In the genomic region with DNA sequence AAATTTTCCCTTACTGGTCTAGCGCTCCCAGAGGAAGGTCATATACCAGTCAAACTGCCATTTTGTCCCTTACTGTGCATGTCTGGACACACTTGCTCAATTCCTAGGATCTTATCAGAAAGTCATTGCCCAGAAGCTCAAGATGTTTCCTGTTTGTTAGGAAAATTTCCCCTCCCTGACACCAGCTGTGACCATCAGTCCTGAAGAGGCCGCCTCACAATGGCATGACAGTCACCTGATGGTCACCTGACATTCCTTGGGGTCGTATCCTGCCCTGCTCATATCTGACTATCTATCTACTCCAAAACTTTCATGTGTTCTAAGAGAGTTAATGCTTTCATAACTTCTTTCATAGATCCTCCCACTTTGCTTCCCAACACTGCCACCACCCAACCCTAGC, we compare ENCODE assay signal across 16 cellular contexts.
DNase-seq lines count a peak whose midpoint lies in the region; ATAC-seq, FAIRE-seq and TF ChIP-seq lines count a peak whose summit lies in the region.
"Had no signal": no experiment of that assay in that cellular context is flagged by ENCODE, and none has a peak within 500 bp of the region (broad histone marks: within the 10 kb centered on the region; RNA-seq: fewer than 3 reads in every experiment).

No MANE protein-coding gene starts in this region.

- H3K18ac ChIP-seq in H1 (ENCODE audit: extremely low read depth, low read length) (no peak overlapping the region), trophoblast cell (ENCODE audit: low read length) (no peak overlapping the region)

- H4K5ac ChIP-seq in H1 (ENCODE audit: insufficient read length, low read depth, low read length) = no peak overlapping the region

- H3K4me1 ChIP-seq in H1 (replicated peaks in 1 of 4; ENCODE audit: control insufficient read depth in 3 of 4, insufficient read depth in 4 of 4, low read length in 3 of 4) (no peaks in the 10 kb centered on the region), trophoblast cell (ENCODE audit: control insufficient read depth in 1 of 2, insufficient read depth in 2 of 2, low read length in 2 of 2) (no peaks in the 10 kb centered on the region)
- H3K4me1 ChIP-seq: Caco-2 had no signal

- no peaks in the 10 kb centered on the region for H3K36me3 ChIP-seq in H1 (ENCODE audit: control insufficient read depth in 2 of 4, insufficient read depth in 4 of 4, low read length in 3 of 4)
- H3K36me3 ChIP-seq in trophoblast cell (ENCODE audit: control insufficient read depth in 1 of 2, insufficient read depth in 2 of 2, low read length in 2 of 2) = no peaks in the 10 kb centered on the region

- H3K9ac ChIP-seq in H1 (replicated peaks in 1 of 4; ENCODE audit: extremely low read depth in 1 of 4, low read depth in 3 of 4, low read length in 3 of 4) (no peak overlapping the region), trophoblast cell (ENCODE audit: low read length) (no peak overlapping the region)

- H3K79me1 ChIP-seq in H1 (ENCODE audit: low read depth, low read length) (no peaks in the 10 kb centered on the region), trophoblast cell (ENCODE audit: low read length) (no peaks in the 10 kb centered on the region)

- H3K27ac ChIP-seq in H1 (ENCODE audit: low read depth, low read length) (no peak overlapping the region), trophoblast cell (ENCODE audit: low read depth, low read length) (no peak overlapping the region)

- H2BK5ac ChIP-seq in H1 (ENCODE audit: low read depth, low read length) (no peak overlapping the region), trophoblast cell (ENCODE audit: low read depth, low read length, poor library complexity) (no peak overlapping the region)

- no peak overlapping the region for H2BK15ac ChIP-seq in H1 (ENCODE audit: low read length)

- ATAC-seq in GM19328 (IDR thresholded peaks at IDR 0.05; ENCODE audit: unreplicated experiment) = no peak

- H3K23ac ChIP-seq in H1 (ENCODE audit: insufficient read length) (no peak overlapping the region), trophoblast cell (ENCODE audit: low read length) (no peak overlapping the region)

- H2AFZ ChIP-seq in H1 (ENCODE audit: low read length) (0 out of 2 replicates have a peak overlapping the region, but pooled peaks have one; percentile 52), trophoblast cell (ENCODE audit: insufficient read depth, low read length, poor library complexity) (no peak overlapping the region)

- no peak overlapping the region for H4K12ac ChIP-seq in trophoblast cell (ENCODE audit: low read depth, low read length)

- no peaks in the 10 kb centered on the region; a peak in 1 of 4 replicates for H3K9me3 ChIP-seq in H1 (ENCODE audit: insufficient read depth in 2 of 2, low read depth in 1 of 2, low read length in 1 of 2)
- H3K9me3 ChIP-seq in trophoblast cell (ENCODE audit: insufficient read depth, low read depth, low read length) = no peaks in the 10 kb centered on the region
- H3K9me3 ChIP-seq: Caco-2 had no signal

- H3K27me3 ChIP-seq in H1 (replicated peaks in 1 of 4; ENCODE audit: control insufficient read depth in 3 of 4, extremely low read depth in 1 of 4, insufficient read depth in 3 of 4, low read length in 3 of 4) = no peaks in the 10 kb centered on the region
- H3K27me3 ChIP-seq in trophoblast cell (ENCODE audit: insufficient read depth, low read length) = no peaks in the 10 kb centered on the region

- TF ChIP-seq CTCF in H1 (IDR thresholded peaks at IDR 0.05; ENCODE audit: control extremely low read depth in 1 of 3, insufficient read depth in 1 of 3, low read depth in 1 of 3, low read length in 3 of 3) = no peak

- H3K4ac ChIP-seq in H1 (replicated peaks; ENCODE audit: insufficient read length, low read depth, low read length) = no peak overlapping the region
- no peak overlapping the region for H3K4ac ChIP-seq in trophoblast cell (ENCODE audit: low read depth, low read length)

- 97% methylated on average over 3 of the region's 3 CpGs; no CpG with 5 or more reads in 1 of the 2 experiments for WGBS in H1 (ENCODE audit: extremely low coverage in 1 of 2, insufficient coverage in 1 of 2, insufficient read length in 1 of 2, insufficient replicate concordance in 2 of 2, low coverage in 1 of 2, low lambda C conversion rate in 2 of 2, missing lambda C conversion rate in 1 of 2), 2 experiments
- WGBS in trophoblast cell (ENCODE audit: extremely low coverage, insufficient coverage, insufficient read length) = no CpG with 5 or more reads among the region's 3 CpGs

- H2AK5ac ChIP-seq in H1 (ENCODE audit: low read depth, low read length) (no peak overlapping the region), trophoblast cell (ENCODE audit: low read length) (no peak overlapping the region)

- POLR2A ChIA-PET in H1 (lab: Charles Lee; ENCODE audit: partially characterized antibody) = no interaction called here

- H3K23me2 ChIP-seq in H1 (ENCODE audit: low read depth, low read length) = no peaks in the 10 kb centered on the region

- FAIRE-seq in H1 (lab: Jason Lieb, UNC) = no peak
- FAIRE-seq: G401.6, GM12892 had no signal

- H4K8ac ChIP-seq in H1 (ENCODE audit: extremely low read depth, insufficient read depth, low read length) = no peak overlapping the region
- H4K8ac ChIP-seq in trophoblast cell (ENCODE audit: low read depth, low read length) = no peak overlapping the region

- DNase-seq in KBM-7 (peak; percentile 1), H1 (ENCODE audit: low read depth in 1 of 2, low spot score in 2 of 2) (no peak), trophoblast cell (peak; percentile 24 to 73), HuH-7 (ENCODE audit: low spot score) (no peak)
- DNase-seq in stimulated activated CD4-positive, alpha-beta T cell treated with anti-CD3 and anti-CD28 coated beads, Interleukin-4, amount 100 ng/mL, for 1 hour = no peak
- DNase-seq: C1 segment of cervical spinal cord; Caco-2; CD4-positive, alpha-beta memory T cell; DMS153; DND-41; GOT3; H7; HCEC 1CT had no signal

- H4K20me1 ChIP-seq in H1 (replicated peaks in 1 of 2; ENCODE audit: control insufficient read depth in 1 of 2, insufficient read depth in 2 of 2, low read length in 2 of 2) = no peaks in the 10 kb centered on the region

- CTCF ChIA-PET in H1 (lab: Charles Lee; ENCODE audit: partially characterized antibody) = no interaction called here

- no peak overlapping the region for H3K4me2 ChIP-seq in H1 (ENCODE audit: insufficient read depth in 1 of 2, low read depth in 2 of 2, low read length in 2 of 2)
- no peak overlapping the region for H3K4me2 ChIP-seq in trophoblast cell (ENCODE audit: low read length)

- no peak overlapping the region for H3K56ac ChIP-seq in H1 (replicated peaks; ENCODE audit: insufficient read length, low read depth, low read length)

- H2BK120ac ChIP-seq in H1 (replicated peaks; ENCODE audit: low read depth, low read length) = peak overlapping the region; percentile 75
- no peak overlapping the region for H2BK120ac ChIP-seq in trophoblast cell (ENCODE audit: insufficient read depth, low read length, poor library complexity)

- H3K4me3 ChIP-seq in H1 (ENCODE audit: extremely low read depth in 1 of 4, insufficient read depth in 2 of 4, low read depth in 3 of 4, low read length in 4 of 4) (no peak overlapping the region), trophoblast cell (ENCODE audit: low read depth, low read length) (no peak overlapping the region)

- H2BK20ac ChIP-seq in H1 (ENCODE audit: low read length) = no peak overlapping the region

- TF ChIP-seq EP300 in H1 (IDR thresholded peaks at IDR 0.05; ENCODE audit: borderline replicate concordance in 1 of 2, low read depth in 2 of 2, low read length in 2 of 2) = no peak

- H4K91ac ChIP-seq in H1 (replicated peaks; ENCODE audit: insufficient read length, low read length) = no peak overlapping the region
- no peak overlapping the region for H4K91ac ChIP-seq in trophoblast cell (ENCODE audit: low read depth, low read length)

- in situ Hi-C loops in KBM-7 (cut with MboI; ENCODE audit: low pct_unique_long_range_greater_than_20kb, low sequenced_read_pairs) = no loop called here

- TF ChIP-seq POLR2A in H1 (IDR thresholded peaks at IDR 0.05; ENCODE audit: control extremely low read depth in 1 of 2, low read depth in 2 of 2, low read length in 2 of 2) = no peak

- no peak overlapping the region for H3K14ac ChIP-seq in H1 (ENCODE audit: insufficient read length)
- no peak overlapping the region for H3K14ac ChIP-seq in trophoblast cell (ENCODE audit: low read length)

- TF ChIP-seq RAD21 in H1 (IDR thresholded peaks at IDR 0.05 in 1 of 2, conservative IDR thresholded peaks at IDR 0.05 in 1 of 2; ENCODE audit: low read depth in 2 of 2, low read length in 2 of 2) = no peak

- no peaks in the 10 kb centered on the region for H3K79me2 ChIP-seq in H1 (ENCODE audit: control insufficient read depth in 1 of 2, insufficient read depth in 2 of 2, low read length in 2 of 2)
- no peaks in the 10 kb centered on the region for H3K79me2 ChIP-seq in trophoblast cell (ENCODE audit: control insufficient read depth, insufficient read depth, low read length, poor library complexity)

- H2BK12ac ChIP-seq in H1 (ENCODE audit: low read depth, low read length) = no peak overlapping the region
- no peak overlapping the region for H2BK12ac ChIP-seq in trophoblast cell (ENCODE audit: low read length)

TF ChIP-seq in H1, 55 proteins besides CTCF, POLR2A, EP300 and RAD21:
- TF ChIP-seq JUND (IDR thresholded peaks at IDR 0.05; ENCODE audit: low read length) = no peak
- TF ChIP-seq RBBP5 (IDR thresholded peaks at IDR 0.05; ENCODE audit: borderline replicate concordance, low read depth, low read length) = no peak
- TF ChIP-seq RFX5 (IDR thresholded peaks at IDR 0.05; ENCODE audit: borderline replicate concordance, low read depth, low read length) = no peak
- TF ChIP-seq SIX5 (IDR thresholded peaks at IDR 0.05; ENCODE audit: low read depth, low read length) = no peak
- TF ChIP-seq KDM1A (IDR thresholded peaks at IDR 0.05; ENCODE audit: borderline replicate concordance, low read length) = no peak
- no peak for TF ChIP-seq SIRT6 (IDR thresholded peaks at IDR 0.05; ENCODE audit: low read length)
- TF ChIP-seq SIN3A (conservative IDR thresholded peaks at IDR 0.05 in 1 of 2, IDR thresholded peaks at IDR 0.05 in 1 of 2; ENCODE audit: low read depth in 1 of 2, low read length in 2 of 2) = no peak
- TF ChIP-seq SP4 (IDR thresholded peaks at IDR 0.05; ENCODE audit: low read length) = no peak
- TF ChIP-seq BACH1 (IDR thresholded peaks at IDR 0.05; ENCODE audit: low read length) = no peak
- no peak for TF ChIP-seq SRF (IDR thresholded peaks at IDR 0.05; ENCODE audit: low read depth, low read length)
- no peak for TF ChIP-seq GABPA (IDR thresholded peaks at IDR 0.05; ENCODE audit: borderline replicate concordance, insufficient read depth, low read length)
- no peak for TF ChIP-seq KDM4A (IDR thresholded peaks at IDR 0.05; ENCODE audit: low read depth, low read length, severe bottlenecking)
- TF ChIP-seq POLR2AphosphoS5 (IDR thresholded peaks at IDR 0.05; ENCODE audit: low read depth, low read length) = no peak

Comparison
In these comparisons a context has a peak if more than half of its experiments do, and no peak if none do; other contexts are left out.
1. DNase-seq: peak in KBM-7 (single experiment) and trophoblast cell (2 of 2); none in H1 (0 of 2), stimulated activated CD4-positive, alpha-beta T cell treated with anti-CD3 and anti-CD28 coated beads, Interleukin-4, amount 100 ng/mL, for 1 hour (single experiment) and HuH-7 (single experiment).